8 cellular contexts compared by ENCODE assay signal in genomic region chr1:67889940-67890567, GRCh38. TPM values are rescaled to one million over a fixed set of nuclear protein-coding genes. Genes with fewer than 3 reads are reported as not detected.
DNase-seq lines count a peak whose midpoint lies in the region; ATAC-seq, FAIRE-seq and TF ChIP-seq lines count a peak whose summit lies in the region.

No MANE protein-coding gene starts in this region.

- TF ChIP-seq RAD21 in HepG2 (CRISPR knock-in tag; IDR thresholded peaks at IDR 0.05) = no peak

- no peaks in the 10 kb centered on the region for H3K9me3 Mint-ChIP-seq in activated naive CD8-positive, alpha-beta T cell treated with anti-CD3 and anti-CD28 coated beads for 36 hours
- H3K9me3 Mint-ChIP-seq in T-cell = no peaks in the 10 kb centered on the region

- H3K4me3 Mint-ChIP-seq in activated naive CD8-positive, alpha-beta T cell treated with anti-CD3 and anti-CD28 coated beads for 36 hours = no peak overlapping the region
- H3K4me3 Mint-ChIP-seq in T-cell = no peak overlapping the region

- H3K4me1 ChIP-seq in HepG2 (ENCODE audit: insufficient read depth, low read length) = no peaks in the 10 kb centered on the region

- H3K9ac ChIP-seq in HepG2 (ENCODE audit: insufficient read depth, low read depth, low read length) = no peak overlapping the region

- H3K36me3 ChIP-seq in HepG2 (replicated peaks in 1 of 2; ENCODE audit: control insufficient read depth in 1 of 2, insufficient read depth in 2 of 2, low read length in 2 of 2) = no peaks in the 10 kb centered on the region

- H3K79me2 ChIP-seq in HepG2 (ENCODE audit: insufficient read depth, low read length) = no peaks in the 10 kb centered on the region

- no peaks in the 10 kb centered on the region for H3K36me3 Mint-ChIP-seq in activated naive CD8-positive, alpha-beta T cell treated with anti-CD3 and anti-CD28 coated beads for 36 hours
- H3K36me3 Mint-ChIP-seq in T-cell = no peaks in the 10 kb centered on the region

- no peak overlapping the region for H3K27ac Mint-ChIP-seq in activated naive CD8-positive, alpha-beta T cell treated with anti-CD3 and anti-CD28 coated beads for 36 hours
- no peak overlapping the region for H3K27ac Mint-ChIP-seq in T-cell

- no peak for FAIRE-seq in HepG2 (lab: Jason Lieb, UNC)

- H3K27ac ChIP-seq in HepG2 (ENCODE audit: extremely low read length, insufficient read depth, low read length) = no peak overlapping the region

- CTCF ChIA-PET in HepG2 (lab: Yijun Ruan, JAX; ENCODE audit: low intra/inter-chr PET ratio, low total read pairs) = no interaction called here
- CTCF ChIA-PET in T-cell (lab: Charles Lee) = no interaction called here

- in situ Hi-C loops in HepG2 (cut with HindIII; ENCODE audit: extremely low pct_ligation_motif_present, low pct_unique_long_range_greater_than_20kb) = no loop called here

- intact Hi-C loops in HepG2 (cut with micrococcal nuclease; ENCODE audit: unreplicated experiment) = no loop called here

- POLR2A ChIA-PET in HepG2 (lab: Yijun Ruan, JAX) = no interaction called here
- POLR2A ChIA-PET in T-cell (lab: Charles Lee) = no interaction called here

- no peaks in the 10 kb centered on the region; a peak in 1 of 5 replicates for H3K27me3 ChIP-seq in HepG2 (ENCODE audit: control insufficient read depth in 1 of 2, insufficient read depth in 2 of 2, low read length in 2 of 2)

- DNase-seq in COLO829 (ENCODE audit: low spot score) = peak; percentile 73
- DNase-seq in activated naive CD8-positive, alpha-beta T cell treated with anti-CD3 and anti-CD28 coated beads for 36 hours = peak; percentile 31
- DNase-seq in HepG2 (ENCODE audit: low spot score) = no peak
- DNase-seq in occipital lobe (lab: John Stamatoyannopoulos, UW) = no peak
- DNase-seq in T-cell = no peak

- no peak overlapping the region for H3K4me2 ChIP-seq in HepG2 (ENCODE audit: low read depth, low read length)

- TF ChIP-seq CTCF in HepG2 (CRISPR knock-in tag; IDR thresholded peaks at IDR 0.05) = no peak

- H4K20me1 ChIP-seq in HepG2 (ENCODE audit: insufficient read depth, low read length) = no peaks in the 10 kb centered on the region

- TF ChIP-seq POLR2A in HepG2 (IDR thresholded peaks at IDR 0.05; ENCODE audit: insufficient read depth in 1 of 2, low read depth in 2 of 2, low read length in 2 of 2) = no peak

- H3K9me3 ChIP-seq in HepG2 (ENCODE audit: low read length) = no peaks in the 10 kb centered on the region

- H3K4me1 Mint-ChIP-seq in activated naive CD8-positive, alpha-beta T cell treated with anti-CD3 and anti-CD28 coated beads for 36 hours = peaks cover 9% of the 10 kb centered on the region
- H3K4me1 Mint-ChIP-seq in T-cell = no peaks in the 10 kb centered on the region

- H2AFZ ChIP-seq in HepG2 (ENCODE audit: low read length) = no peak overlapping the region

- H3K4me3 ChIP-seq in HepG2 (replicated peaks in 1 of 3; ENCODE audit: insufficient read depth in 1 of 3, low read depth in 2 of 3, low read length in 3 of 3) = no peak overlapping the region

- BruUV-seq in HepG2 (replicated peaks; lab: Mats Ljungman, UMichigan) = no TSS peak

- ATAC-seq in HG03378 (IDR thresholded peaks at IDR 0.05; ENCODE audit: unreplicated experiment) (peak; percentile 61), HepG2 (no peak), GM21825 (IDR thresholded peaks at IDR 0.05; ENCODE audit: unreplicated experiment) (no peak), T-cell (replicated peaks in 1 of 4) (no peak), GM19324 (IDR thresholded peaks at IDR 0.05; ENCODE audit: low FRiP score, unreplicated experiment) (no peak)

- peaks cover 32% of the 10 kb centered on the region for H3K27me3 Mint-ChIP-seq in activated naive CD8-positive, alpha-beta T cell treated with anti-CD3 and anti-CD28 coated beads for 36 hours
- H3K27me3 Mint-ChIP-seq in T-cell = peaks cover 8 to 17% of the 10 kb centered on the region in 2 donors

- no peak for TF ChIP-seq EP300 in HepG2 (IDR thresholded peaks at IDR 0.05; ENCODE audit: low read depth in 2 of 2, low read length in 2 of 2)
- no peak for TF ChIP-seq EP300 in HepG2 (CRISPR knock-in tag; IDR thresholded peaks at IDR 0.05; ENCODE audit: borderline replicate concordance)

TF ChIP-seq in HepG2, 621 proteins besides CTCF, POLR2A, EP300 and RAD21:
- no peak for TF ChIP-seq SRF (IDR thresholded peaks at IDR 0.05; ENCODE audit: low read depth, low read length)
- no peak for TF ChIP-seq MAFF (IDR thresholded peaks at IDR 0.05; ENCODE audit: low read depth, low read length)
- 0 out of 2 replicates have a peak, but pooled peaks have one; percentile 3 for TF ChIP-seq CREB1 (IDR thresholded peaks at IDR 0.05)
- no peak for TF ChIP-seq CREB1 (CRISPR knock-in tag; IDR thresholded peaks at IDR 0.05)
- peak; percentile 70 for TF ChIP-seq ATF7 (IDR thresholded peaks at IDR 0.05)
- no peak for TF ChIP-seq ATF7 (CRISPR knock-in tag; IDR thresholded peaks at IDR 0.05)
- TF ChIP-seq MXI1 (IDR thresholded peaks at IDR 0.05; ENCODE audit: borderline replicate concordance, low read depth, low read length) = no peak

RNA-seq across cellular contexts. Expression of gene GNG12, which starts 56.8 kb away (rescaled TPM):
- under 1 TPM; 0.43 to 0.60 TPM for total RNA-seq in activated naive CD8-positive, alpha-beta T cell treated with anti-CD3 and anti-CD28 coated beads for 36 hours
- total RNA-seq in HepG2 (2016; rRNA removed; fragmentation: Illumina TruSeq; extraction: Trizol) (0.11 and 0.17 TPM in 2 replicates), occipital lobe (29.9 TPM), T-cell (under 1 TPM in 3 of 5 donors, not detected in 2; 0.26 to 0.44 (median 0.35) TPM)
- total RNA-seq in HepG2 (2016; cell fraction: cytosol; rRNA removed; fragmentation: Illumina TruSeq; extraction: Trizol; ENCODE audit: low read depth) = not detected in 2 replicates
- 0.06 and 0.21 TPM in 2 replicates for total RNA-seq in HepG2 (2016; cell fraction: insoluble cytoplasmic fraction; rRNA removed; fragmentation: Illumina TruSeq; extraction: Trizol)
- total RNA-seq in HepG2 (2016; cell fraction: membrane; rRNA removed; fragmentation: Illumina TruSeq; extraction: Trizol) = 0.12 TPM in 1 of 2 replicates, not detected in the other
- 0.09 TPM in 1 of 2 replicates, not detected in the other for total RNA-seq in HepG2 (2016; cell fraction: nucleus; rRNA removed; fragmentation: Illumina TruSeq; extraction: Trizol)
- 0.11 and 0.17 TPM in 2 replicates for polyA plus RNA-seq in HepG2 (2011; rRNA removed)
- 0.03 and 0.09 TPM in 2 replicates for polyA plus RNA-seq in HepG2 (2011; cell fraction: cytosol; rRNA removed)
- polyA plus RNA-seq in HepG2 (2011; cell fraction: nucleus; rRNA removed) = 0.06 and 0.12 TPM in 2 replicates
- 0.03 and 0.12 TPM in 2 replicates for polyA plus RNA-seq in HepG2 (2012)
- not detected in 2 replicates for polyA plus RNA-seq in HepG2 (2016; cell fraction: cytosol; fragmentation: Illumina TruSeq; extraction: Trizol; ENCODE audit: low read depth)
- polyA plus RNA-seq in HepG2 (2016; cell fraction: insoluble cytoplasmic fraction; fragmentation: Illumina TruSeq; extraction: Trizol; ENCODE audit: low read depth) = 0.17 and 0.32 TPM in 2 replicates
- polyA plus RNA-seq in HepG2 (2016; cell fraction: membrane; fragmentation: Illumina TruSeq; extraction: Trizol; ENCODE audit: low read depth) = 0.09 TPM in 1 of 2 replicates, not detected in the other
- not detected in 2 replicates for polyA plus RNA-seq in HepG2 (2016; cell fraction: nucleus; fragmentation: Illumina TruSeq; extraction: Trizol; ENCODE audit: insufficient read depth, low read depth)
- polyA minus RNA-seq in HepG2 (2011; rRNA and poly(A)+ RNA removed; ENCODE audit: low replicate concordance) = 0.14 and 32.5 TPM in 2 replicates
- 0.18 and 0.40 TPM in 2 replicates for polyA minus RNA-seq in HepG2 (2011; cell fraction: cytosol; rRNA and poly(A)+ RNA removed)
- 0.50 TPM in 1 of 2 replicates, not detected in the other for polyA minus RNA-seq in HepG2 (2011; cell fraction: nucleus; rRNA and poly(A)+ RNA removed)

Comparison
In these comparisons a context has a peak if more than half of its experiments do, and no peak if none do; other contexts are left out.
1. DNase-seq: peak in COLO829 (single experiment) and activated naive CD8-positive, alpha-beta T cell treated with anti-CD3 and anti-CD28 coated beads for 36 hours (single experiment); none in HepG2 (single experiment), occipital lobe (single experiment) and T-cell (0 of 34).
2. RNA of gene GNG12, which starts 56.8 kb away (total RNA-seq): 29.9 TPM in occipital lobe (single experiment); 0.43 to 0.60 TPM in activated naive CD8-positive, alpha-beta T cell treated with anti-CD3 and anti-CD28 coated beads for 36 hours, 0.26 to 0.44 TPM in T-cell and 0.06 to 0.21 TPM in HepG2; every median in the first group is over 10 times any median in the second.